Comparison of ENCODE assay signal across 11 cellular contexts in genomic region chr9:90421786-90422185, GRCh38.
"Had no signal": no experiment of that assay in that cellular context is flagged by ENCODE, and none has a peak within 500 bp of the region (broad histone marks: within the 10 kb centered on the region; RNA-seq: fewer than 3 reads in every experiment).

No MANE protein-coding gene starts in this region.

- DNase-seq: cortex of kidney; effector memory CD8-positive, alpha-beta T cell; erythroblast; hypothalamus; naive thymus-derived CD4-positive, alpha-beta T cell; right lobe of liver; small intestine; stimulated activated CD4-positive, alpha-beta T cell treated with anti-CD3 and anti-CD28 coated beads, Interleukin-15, amount 100 ng/mL, for 24 hours; stimulated activated CD4-positive, alpha-beta T cell treated with anti-CD3 and anti-CD28 coated beads, Interleukin-2, amount 100 ng/mL, for 48 hours; stimulated activated naive B cell treated with anti-CD40 and anti-IgM and Interleukin-4, amounts not matched to agents 10 μg/mL and 1 μg/mL and 100 μg/mL, for 72 hours; upper lobe of left lung had no signal
